ENCODE assay signal across 24 cellular contexts in the genomic region with DNA sequence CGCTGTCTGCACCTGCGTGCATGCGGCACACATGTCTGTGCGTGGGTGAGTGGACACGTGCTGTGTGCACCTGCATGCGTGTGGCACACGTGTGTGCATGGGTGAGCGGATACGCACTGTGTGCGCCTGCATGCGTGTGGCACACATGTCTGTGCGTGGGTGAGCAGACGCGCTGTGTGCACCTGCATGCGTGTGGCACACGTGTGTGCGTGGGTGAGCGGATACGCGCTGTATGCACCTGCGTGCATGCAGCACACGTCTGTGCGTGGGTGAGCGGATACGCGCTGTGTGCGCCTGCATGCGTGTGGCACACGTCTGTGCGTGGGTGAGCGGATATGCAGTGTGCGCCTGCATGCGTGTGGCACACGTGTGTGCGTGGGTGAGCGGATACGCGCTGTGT. TPM values are rescaled to one million over a fixed set of nuclear protein-coding genes. Genes with fewer than 3 reads are reported as not detected.
A peak's percentile ranks its signal among the peaks of the same experiment; 100 is the strongest.
DNase-seq lines count a peak whose midpoint lies in the region; ATAC-seq, FAIRE-seq and TF ChIP-seq lines count a peak whose summit lies in the region.
"Had no signal": no experiment of that assay in that cellular context is flagged by ENCODE, and none has a peak within 500 bp of the region (broad histone marks: within the 10 kb centered on the region; RNA-seq: fewer than 3 reads in every experiment).

No MANE protein-coding gene starts in this region.

- TF ChIP-seq POLR2A in sigmoid colon (IDR thresholded peaks at IDR 0.05): no peak

- H3K4me1 ChIP-seq in right cardiac atrium (ENCODE audit: control insufficient read depth, insufficient read depth, low read length) (peaks cover 6% of the 10 kb centered on the region), sigmoid colon (peaks cover 0 to 4% (median 0%) of the 10 kb centered on the region in 4 donors)
- H3K4me1 ChIP-seq: prostate gland, tibial artery had no signal

- H3K36me3 ChIP-seq in bronchial epithelial cell (ENCODE audit: control insufficient read depth, insufficient read depth, low read length): peaks cover 2% of the 10 kb centered on the region
- peaks cover 0 to 3% (median 0%) of the 10 kb centered on the region in 4 donors for H3K36me3 ChIP-seq in sigmoid colon
- H3K36me3 ChIP-seq: neutrophil, prostate gland, tibial artery had no signal

- H3K27me3 ChIP-seq in bronchial epithelial cell (ENCODE audit: control insufficient read depth, insufficient read depth, low read length): no peaks in the 10 kb centered on the region
- no peaks in the 10 kb centered on the region for H3K27me3 ChIP-seq in right cardiac atrium (ENCODE audit: control insufficient read depth, insufficient read depth)
- no peaks in the 10 kb centered on the region for H3K27me3 ChIP-seq in sigmoid colon
- H3K27me3 ChIP-seq: neutrophil had no signal

- FAIRE-seq in HTR-8/SVneo (lab: Jason Lieb, UNC): peak; percentile 98
- peak; percentile 96 for FAIRE-seq in bronchial epithelial cell (lab: Jason Lieb, UNC)
- FAIRE-seq: endothelial cell of umbilical vein, keratinocyte had no signal

- H3K27ac ChIP-seq in right cardiac atrium (ENCODE audit: low read length): no peak overlapping the region
- H3K27ac ChIP-seq in sigmoid colon: no peak overlapping the region
- H3K27ac ChIP-seq: neutrophil, prostate gland, tibial artery had no signal

- no peak for TF ChIP-seq CTCF in bronchial epithelial cell (IDR thresholded peaks at IDR 0.05; ENCODE audit: insufficient read depth, low read length, severe bottlenecking)
- TF ChIP-seq CTCF in sigmoid colon (IDR thresholded peaks at IDR 0.05): no peak

- 94% methylated on average over 38 of the region's 38 CpGs for WGBS in right cardiac atrium
- WGBS in sigmoid colon, 2 donors: 97 to 98% methylated on average over 38 of the region's 38 CpGs

- DNase-seq in HTR-8/SVneo (ENCODE audit: insufficient read length, low spot score) (no peak), bronchial epithelial cell (ENCODE audit: low read depth) (no peak), right cardiac atrium (peak; percentile 5 to 30 (median 9)), posterior vena cava (ENCODE audit: low spot score) (peak; percentile 4), sigmoid colon (no peak), epidermal melanocyte (ENCODE audit: insufficient read length, low spot score) (no peak)
- DNase-seq: activated CD4-positive, alpha-beta memory T cell treated with anti-CD3 and anti-CD28 coated beads for 36 hours; activated CD8-positive, alpha-beta memory T cell treated with anti-CD3 and anti-CD28 coated beads, Interleukin-2, amount 50 U/mL, for 48 hours; H9; mammary epithelial cell; NCI-H1417 treated with DMSO at 0.1 percent for 48 hours; NCI-H2107; NCI-H748 treated with DMSO at 0.1 percent for 48 hours; T-helper 1 cell; tibial artery had no signal

- H3K4me3 ChIP-seq in bronchial epithelial cell (ENCODE audit: low read depth, low read length) (no peak overlapping the region), right cardiac atrium (ENCODE audit: low read length) (no peak overlapping the region), sigmoid colon (no peak overlapping the region)
- H3K4me3 ChIP-seq: prostate gland, tibial artery had no signal

- no peak for ATAC-seq in right cardiac atrium
- no peak for ATAC-seq in HG02610 (IDR thresholded peaks at IDR 0.05; ENCODE audit: unreplicated experiment)
- ATAC-seq: activated CD4-positive, CD25-positive, alpha-beta regulatory T cell treated with anti-CD3 and anti-CD28 coated beads, Interleukin-2, amount 50 U/mL, for 24 hours had no signal

- no peaks in the 10 kb centered on the region for H3K9me3 ChIP-seq in right cardiac atrium (ENCODE audit: control insufficient read depth, low read length)
- no peaks in the 10 kb centered on the region for H3K9me3 ChIP-seq in sigmoid colon
- H3K9me3 ChIP-seq: neutrophil, prostate gland, tibial artery had no signal

- intact Hi-C loops in right cardiac atrium (cut with DNase I) (no loop called here), posterior vena cava (cut with DNase I) (loop anchor here in 1 of 2 donors (1.0 kb wide), 1 partner anchor 17 kb away; no protein-coding TSS in a partner anchor), sigmoid colon (cut with DNase I) (no loop called here)

- TF ChIP-seq EP300 in sigmoid colon (IDR thresholded peaks at IDR 0.05): no peak

RNA-seq across cellular contexts. Expression of gene ACR, which starts 27.1 kb away (rescaled TPM):
- total RNA-seq in bronchial epithelial cell (not detected in 2 replicates), right cardiac atrium (1 to 10 TPM in 1 of 4 donors, under 1 TPM in 3; 0.38 to 1.2 (median 0.72) TPM), posterior vena cava (1 to 10 TPM in 1 of 2 donors, under 1 TPM in 1; 0.65 to 2.6 TPM), sigmoid colon (under 1 TPM in 1 of 4 donors, not detected in 3; 0.68 TPM)
- polyA plus RNA-seq in right cardiac atrium (0.41 TPM), sigmoid colon (under 1 TPM in 1 of 3 donors, not detected in 2; 0.06 TPM)
- total RNA-seq: activated CD4-positive, alpha-beta memory T cell treated with anti-CD3 and anti-CD28 coated beads for 36 hours; G401; mammary epithelial cell; SK-MEL-5 had no signal
- polyA plus RNA-seq: aorta, keratinocyte, mammary epithelial cell had no signal

RNA-seq across cellular contexts. Expression of gene SHANK3, which starts 38.3 kb away (rescaled TPM):
- 0.79 and 0.90 TPM in 2 replicates for total RNA-seq in bronchial epithelial cell
- total RNA-seq in right cardiac atrium: 10 to 100 TPM; 18.7 to 28.9 (median 27.0) TPM
- polyA plus RNA-seq in right cardiac atrium: 20.1 TPM
- 10 to 100 TPM; 24.2 to 34.4 TPM for total RNA-seq in posterior vena cava
- 10 to 100 TPM in 1 of 4 donors, 1 to 10 TPM in 3; 2.5 to 14.4 (median 3.7) TPM for total RNA-seq in sigmoid colon
- polyA plus RNA-seq in sigmoid colon: 1 to 10 TPM in 1 of 3 donors, under 1 TPM in 2; 0.23 to 6.6 (median 0.60) TPM

Comparison
In these comparisons a context has a peak if more than half of its experiments do, and no peak if none do; other contexts are left out.
1. DNase-seq: peak in right cardiac atrium (3 of 3) and posterior vena cava (single experiment); none in HTR-8/SVneo (single experiment), bronchial epithelial cell (single experiment), sigmoid colon (single experiment) and epidermal melanocyte (single experiment).